23 cellular contexts compared by ENCODE assay signal in the genomic region with DNA sequence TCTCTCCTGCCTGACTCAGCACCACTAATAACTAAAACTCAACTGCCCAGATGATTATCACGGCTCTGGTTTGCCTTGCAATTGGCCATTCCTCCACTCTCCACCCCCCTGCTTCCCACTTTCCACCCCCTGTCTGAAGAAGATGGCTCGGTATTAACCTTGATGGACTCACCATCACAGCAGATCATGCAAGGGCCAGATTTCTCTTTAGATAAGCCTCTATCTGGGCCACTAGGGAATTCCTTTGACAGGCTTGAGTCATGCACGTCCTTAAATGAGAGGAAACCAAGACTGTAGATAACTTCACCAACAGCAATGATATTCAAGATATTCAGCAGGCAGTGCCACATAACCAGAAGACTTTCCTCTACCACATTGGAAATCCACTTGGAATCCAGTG.
"Had no signal": no experiment of that assay in that cellular context is flagged by ENCODE, and none has a peak within 500 bp of the region (broad histone marks: within the 10 kb centered on the region; RNA-seq: fewer than 3 reads in every experiment).

No MANE protein-coding gene starts in this region.

- H3K9me3 ChIP-seq: ovary, sigmoid colon, testis had no signal

- H3K36me3 ChIP-seq: gastroesophageal sphincter, heart left ventricle, ovary, sigmoid colon, tibial artery, upper lobe of left lung had no signal

- H3K4me1 ChIP-seq: foreskin keratinocyte, psoas muscle, testis, upper lobe of left lung had no signal

- H3K79me2 ChIP-seq: hepatocyte had no signal

- H3K4me3 ChIP-seq: gastroesophageal sphincter, heart left ventricle, hepatocyte, lung, ovary, psoas muscle, sigmoid colon, testis, tibial artery, upper lobe of left lung had no signal

- DNase-seq: effector CD8-positive, alpha-beta T cell; endodermal cell; foreskin keratinocyte; heart left ventricle; kidney; natural killer cell; occipital lobe; ovary; posterior cingulate gyrus; psoas muscle; right cardiac atrium; sigmoid colon; stimulated activated CD4-positive, alpha-beta T cell treated with anti-CD3 and anti-CD28 coated beads, Interleukin-2, amount 100 ng/mL, for 24 hours; stimulated activated CD4-positive, alpha-beta T cell treated with anti-CD3 and anti-CD28 coated beads, Interleukin-4, amount 100 ng/mL, for 24 hours; stimulated activated naive CD8-positive, alpha-beta T cell treated with anti-CD3 and anti-CD28 coated beads, Interleukin-15, Interleukin-2, amounts not matched to agents 100 U/mL and 50 U/mL, for 24 hours; substantia nigra; testis; tibial artery; upper lobe of left lung had no signal

- H3K4me2 ChIP-seq: hepatocyte had no signal

- H3K27me3 ChIP-seq: foreskin keratinocyte, gastroesophageal sphincter, heart left ventricle, hepatocyte, ovary, sigmoid colon, testis, tibial artery, upper lobe of left lung had no signal

- H2AFZ ChIP-seq: hepatocyte had no signal

- H3K27ac ChIP-seq: epithelial cell of prostate, foreskin keratinocyte, gastroesophageal sphincter, heart left ventricle, hepatocyte, ovary, psoas muscle, sigmoid colon, testis, tibial artery, upper lobe of left lung had no signal
